11 cellular contexts compared by ENCODE assay signal in the genomic region with DNA sequence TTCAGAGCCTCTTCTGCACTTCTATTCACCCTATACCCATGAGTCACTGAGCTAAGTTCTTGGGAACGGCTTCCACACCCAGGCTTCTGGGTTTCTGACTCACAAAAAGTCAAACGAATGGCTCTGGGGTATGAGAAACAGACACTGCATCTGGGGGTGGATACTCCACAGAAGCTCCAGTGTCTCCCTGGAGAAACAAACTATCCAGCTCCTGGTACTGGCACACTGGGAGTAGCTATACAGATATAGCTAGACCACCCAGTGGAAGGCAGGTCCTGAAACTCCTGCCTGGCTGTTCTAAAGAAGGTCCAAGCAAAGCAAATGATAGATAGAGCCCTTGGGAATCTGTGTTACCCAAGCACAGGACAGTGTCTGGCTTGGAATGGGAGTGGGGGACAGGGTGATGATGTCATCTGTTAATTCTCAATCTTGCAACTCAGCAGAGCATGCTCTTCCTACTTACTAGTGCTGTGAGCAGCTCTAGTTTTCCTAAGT. TPM values are rescaled to one million over a fixed set of nuclear protein-coding genes. Genes with fewer than 3 reads are reported as not detected.
DNase-seq lines count a peak whose midpoint lies in the region; ATAC-seq, FAIRE-seq and TF ChIP-seq lines count a peak whose summit lies in the region.
"Had no signal": no experiment of that assay in that cellular context is flagged by ENCODE, and none has a peak within 500 bp of the region (broad histone marks: within the 10 kb centered on the region; RNA-seq: fewer than 3 reads in every experiment).

No MANE protein-coding gene starts in this region.

- CTCF ChIA-PET in BJ (lab: Yijun Ruan, JAX), result interaction anchor here (1.1 to 3.7 kb wide), 7 partner anchors 8 to 24 kb away, joined by 3 to 26 read pairs (median 11); partner anchors contain the start of gene TAF15
- CTCF ChIA-PET in activated CD4-positive, alpha-beta memory T cell treated with anti-CD3 and anti-CD28 coated beads, Interleukin-2, amount 10 ng/mL, durations not matched to agents 7 days and 5 days (lab: Charles Lee), result interaction anchor here (1.2 to 2.0 kb wide), 3 partner anchors 19 to 25 kb away, joined by 3 to 10 read pairs (median 9); no protein-coding TSS in a partner anchor

- no peaks in the 10 kb centered on the region for H3K9me3 ChIP-seq in pancreas

- peak; percentile 78 for DNase-seq in BJ (ENCODE audit: low read depth)
- DNase-seq in RCC 7860 (ENCODE audit: low spot score), result peak; percentile 67
- peak; percentile 67 for DNase-seq in fibroblast of pulmonary artery (ENCODE audit: low read depth)
- no peak for DNase-seq in pancreas
- DNase-seq in SHP77 (lab: John Stamatoyannopoulos, UW), result no peak
- no peak for DNase-seq in activated CD4-positive, alpha-beta memory T cell treated with anti-CD3 and anti-CD28 coated beads, Interleukin-2, amount 10 ng/mL, durations not matched to agents 7 days and 5 days
- DNase-seq: T-helper 1 cell had no signal

- ATAC-seq in pancreas (peak in 3 of 4 donors; percentile 55 to 73 (median 59)), GM18498 (IDR thresholded peaks at IDR 0.05; ENCODE audit: unreplicated experiment) (no peak), GM18861 (IDR thresholded peaks at IDR 0.05; ENCODE audit: unreplicated experiment) (no peak)

- intact Hi-C loops in pancreas (cut with DNase I), result no loop called here

- H3K36me3 ChIP-seq in BJ (ENCODE audit: control insufficient read depth, insufficient read depth, low read length) (no peaks in the 10 kb centered on the region), pancreas (no peaks in the 10 kb centered on the region)

- H3K27ac ChIP-seq in pancreas, result no peak overlapping the region

- H3K27me3 ChIP-seq in BJ (ENCODE audit: control insufficient read depth, insufficient read depth, low read length) (peaks cover 12% of the 10 kb centered on the region), pancreas (no peaks in the 10 kb centered on the region)

- H3K9me3 Mint-ChIP-seq in activated CD4-positive, alpha-beta memory T cell treated with anti-CD3 and anti-CD28 coated beads, Interleukin-2, amount 10 ng/mL, durations not matched to agents 7 days and 5 days, result no peaks in the 10 kb centered on the region
- H3K9me3 Mint-ChIP-seq: neural crest cell; stimulated activated naive CD8-positive, alpha-beta T cell treated with anti-CD3 and anti-CD28 coated beads, Interleukin-15, Interleukin-2, amounts not matched to agents 100 ng/mL and 50 ng/mL, for 24 hours had no signal

- no peak overlapping the region for H3K27ac Mint-ChIP-seq in activated CD4-positive, alpha-beta memory T cell treated with anti-CD3 and anti-CD28 coated beads, Interleukin-2, amount 10 ng/mL, durations not matched to agents 7 days and 5 days
- H3K27ac Mint-ChIP-seq: stimulated activated naive CD8-positive, alpha-beta T cell treated with anti-CD3 and anti-CD28 coated beads, Interleukin-15, Interleukin-2, amounts not matched to agents 100 ng/mL and 50 ng/mL, for 24 hours had no signal

- H3K36me3 Mint-ChIP-seq in activated CD4-positive, alpha-beta memory T cell treated with anti-CD3 and anti-CD28 coated beads, Interleukin-2, amount 10 ng/mL, durations not matched to agents 7 days and 5 days (ENCODE audit: low read depth), result no peaks in the 10 kb centered on the region

- FAIRE-seq in RCC 7860 (lab: Jason Lieb, UNC), result no peak
- FAIRE-seq in pancreas (lab: Jason Lieb, UNC), result no peak

- TF ChIP-seq CTCF in BJ (IDR thresholded peaks at IDR 0.05; ENCODE audit: insufficient read depth, low read depth, low read length), result no peak
- no peak for TF ChIP-seq CTCF in fibroblast of pulmonary artery (IDR thresholded peaks at IDR 0.05; ENCODE audit: low read length, missing control alignments)
- TF ChIP-seq CTCF in pancreas (IDR thresholded peaks at IDR 0.05), result no peak

- POLR2A ChIA-PET in BJ (lab: Charles Lee), result interaction anchor here (0.6 kb wide), 1 partner anchor 77 kb away, joined by 3 read pairs; no protein-coding TSS in a partner anchor
- POLR2A ChIA-PET in activated CD4-positive, alpha-beta memory T cell treated with anti-CD3 and anti-CD28 coated beads, Interleukin-2, amount 10 ng/mL, durations not matched to agents 7 days and 5 days (lab: Charles Lee), result no interaction called here

- no peak overlapping the region for H3K4me3 ChIP-seq in BJ (ENCODE audit: low read depth, low read length)
- no peak overlapping the region for H3K4me3 ChIP-seq in fibroblast of pulmonary artery (replicated peaks; ENCODE audit: low read depth, low read length)
- H3K4me3 ChIP-seq in pancreas, result no peak overlapping the region

- peaks cover 5 to 9% (median 8%) of the 10 kb centered on the region in 3 donors for H3K4me1 ChIP-seq in pancreas

- H3K27me3 Mint-ChIP-seq in activated CD4-positive, alpha-beta memory T cell treated with anti-CD3 and anti-CD28 coated beads, Interleukin-2, amount 10 ng/mL, durations not matched to agents 7 days and 5 days, result peaks cover 45% of the 10 kb centered on the region

- no peaks in the 10 kb centered on the region for H3K4me1 Mint-ChIP-seq in activated CD4-positive, alpha-beta memory T cell treated with anti-CD3 and anti-CD28 coated beads, Interleukin-2, amount 10 ng/mL, durations not matched to agents 7 days and 5 days

- no peak overlapping the region for H3K4me3 Mint-ChIP-seq in activated CD4-positive, alpha-beta memory T cell treated with anti-CD3 and anti-CD28 coated beads, Interleukin-2, amount 10 ng/mL, durations not matched to agents 7 days and 5 days
- H3K4me3 Mint-ChIP-seq: neural crest cell; stimulated activated naive CD8-positive, alpha-beta T cell treated with anti-CD3 and anti-CD28 coated beads, Interleukin-15, Interleukin-2, amounts not matched to agents 100 ng/mL and 50 ng/mL, for 24 hours had no signal

- WGBS in pancreas, 2 donors, result 55 to 60% methylated on average over 2 of the region's 2 CpGs

RNA-seq across cellular contexts. Expression of gene MMP28, which starts 6.9 kb away (rescaled TPM):
- polyA plus RNA-seq in BJ (2011; rRNA removed) (0.15 and 0.28 TPM in 2 replicates), pancreas (1 to 10 TPM; 3.0 to 3.8 TPM)
- not detected in 2 replicates for polyA minus RNA-seq in BJ (2011; rRNA and poly(A)+ RNA removed)
- 1 to 10 TPM in 2 of 6 donors, under 1 TPM in 4; 0.20 to 2.5 (median 0.78) TPM for total RNA-seq in pancreas
- not detected for total RNA-seq in activated CD4-positive, alpha-beta memory T cell treated with anti-CD3 and anti-CD28 coated beads, Interleukin-2, amount 10 ng/mL, durations not matched to agents 7 days and 5 days

RNA-seq across cellular contexts. Expression of gene TAF15, which starts 20.7 kb away (rescaled TPM):
- polyA plus RNA-seq in BJ (2011; rRNA removed), result 27.4 and 49.6 TPM in 2 replicates
- polyA minus RNA-seq in BJ (2011; rRNA and poly(A)+ RNA removed), result 28.7 and 35.9 TPM in 2 replicates
- total RNA-seq in pancreas, result 10 to 100 TPM; 62.9 to 85.2 (median 69.0) TPM
- 10 to 100 TPM; 73.5 to 88.1 TPM for polyA plus RNA-seq in pancreas
- total RNA-seq in activated CD4-positive, alpha-beta memory T cell treated with anti-CD3 and anti-CD28 coated beads, Interleukin-2, amount 10 ng/mL, durations not matched to agents 7 days and 5 days, result 100 to 1,000 TPM; 244 to 252 TPM

RNA-seq across cellular contexts. Expression of gene C17orf50, which starts 27.9 kb away (rescaled TPM):
- polyA plus RNA-seq in BJ (2011; rRNA removed) (not detected in 2 replicates), pancreas (under 1 TPM in 1 of 2 donors, not detected in 1; 0.12 TPM)
- polyA minus RNA-seq in BJ (2011; rRNA and poly(A)+ RNA removed), result not detected in 2 replicates
- under 1 TPM in 2 of 6 donors, not detected in 4; 0.17 to 0.28 TPM for total RNA-seq in pancreas
- not detected for total RNA-seq in activated CD4-positive, alpha-beta memory T cell treated with anti-CD3 and anti-CD28 coated beads, Interleukin-2, amount 10 ng/mL, durations not matched to agents 7 days and 5 days

RNA-seq across cellular contexts. Expression of gene GAS2L2, which starts 35.5 kb away (rescaled TPM):
- polyA plus RNA-seq in BJ (2011; rRNA removed), result not detected in 2 replicates
- polyA minus RNA-seq in BJ (2011; rRNA and poly(A)+ RNA removed), result not detected in 2 replicates
- total RNA-seq in pancreas, result under 1 TPM; 0.03 to 0.15 (median 0.07) TPM
- under 1 TPM in 1 of 2 donors, not detected in 1; 0.33 TPM for polyA plus RNA-seq in pancreas
- not detected for total RNA-seq in activated CD4-positive, alpha-beta memory T cell treated with anti-CD3 and anti-CD28 coated beads, Interleukin-2, amount 10 ng/mL, durations not matched to agents 7 days and 5 days

RNA-seq across cellular contexts. Expression of gene RASL10B, which starts 57.1 kb away (rescaled TPM):
- 3.2 and 4.5 TPM in 2 replicates for polyA plus RNA-seq in BJ (2011; rRNA removed)
- polyA minus RNA-seq in BJ (2011; rRNA and poly(A)+ RNA removed), result 4.1 and 8.4 TPM in 2 replicates
- 1 to 10 TPM; 3.1 to 4.9 (median 4.0) TPM for total RNA-seq in pancreas
- polyA plus RNA-seq in pancreas, result 1 to 10 TPM; 2.5 to 6.3 TPM
- under 1 TPM; 0.08 to 0.33 TPM for total RNA-seq in activated CD4-positive, alpha-beta memory T cell treated with anti-CD3 and anti-CD28 coated beads, Interleukin-2, amount 10 ng/mL, durations not matched to agents 7 days and 5 days

Comparison
In these comparisons a context has a peak if more than half of its experiments do, and no peak if none do; other contexts are left out.
1. DNase-seq: peak in BJ (single experiment), RCC 7860 (single experiment) and fibroblast of pulmonary artery (single experiment); none in pancreas (0 of 6), SHP77 (0 of 2) and activated CD4-positive, alpha-beta memory T cell treated with anti-CD3 and anti-CD28 coated beads, Interleukin-2, amount 10 ng/mL, durations not matched to agents 7 days and 5 days (single experiment).
2. ATAC-seq: peak in pancreas (3 of 4); none in GM18498 (single experiment) and GM18861 (single experiment).